Comparison of ENCODE assay signal across 14 cellular contexts in the genomic region with DNA sequence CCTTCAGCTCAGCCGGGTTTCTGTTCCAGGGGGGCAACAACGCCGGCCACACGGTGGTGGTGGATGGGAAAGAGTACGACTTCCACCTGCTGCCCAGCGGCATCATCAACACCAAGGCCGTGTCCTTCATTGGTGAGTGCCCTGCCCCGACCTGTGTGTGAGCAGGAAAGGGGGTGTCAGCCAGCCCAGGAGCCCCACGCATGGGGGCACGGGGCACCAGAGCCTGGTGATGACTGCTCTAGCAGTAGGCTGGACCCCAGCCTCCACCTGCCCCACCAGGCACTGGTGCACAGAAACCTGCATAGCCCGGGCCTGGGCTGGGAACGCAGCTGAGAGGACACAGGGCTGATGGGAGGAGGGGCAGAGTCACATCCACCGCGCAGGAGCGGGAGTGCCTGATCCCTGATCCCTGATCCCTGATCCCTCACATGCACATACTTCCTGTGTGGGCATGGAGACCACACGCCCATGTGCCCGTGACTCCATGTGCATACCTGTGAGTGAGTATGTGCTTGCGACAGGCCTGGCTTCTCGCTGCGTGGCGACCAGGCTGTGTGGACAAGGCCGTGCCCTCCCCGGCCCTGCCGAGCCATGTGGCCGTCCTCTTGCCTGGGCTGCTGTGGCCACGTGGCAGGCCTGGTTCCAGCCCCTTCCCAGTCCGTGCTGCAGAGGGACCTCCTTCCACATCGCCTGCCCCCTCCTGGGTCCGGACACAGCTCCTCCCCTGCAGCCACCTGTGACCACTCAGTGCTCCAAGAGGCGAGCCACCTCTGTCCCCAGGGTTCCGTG. TPM values are rescaled to one million over a fixed set of nuclear protein-coding genes. Genes with fewer than 3 reads are reported as not detected.
DNase-seq lines count a peak whose midpoint lies in the region; ATAC-seq and TF ChIP-seq lines count a peak whose summit lies in the region.
"Had no signal": no experiment of that assay in that cellular context is flagged by ENCODE, and none has a peak within 500 bp of the region (broad histone marks: within the 10 kb centered on the region; RNA-seq: fewer than 3 reads in every experiment).

No MANE protein-coding gene starts in this region.

- DNase-seq in NCI-H82 (lab: John Stamatoyannopoulos, UW) (peak; percentile 5), NCI-H82 treated with DMSO at 0.1 percent for 48 hours (lab: John Stamatoyannopoulos, UW; ENCODE audit: unreplicated experiment) (no peak), hepatocyte (ENCODE audit: low spot score) (no peak), gastrocnemius medialis (peak; percentile 78 to 92), Ammon's horn (ENCODE audit: low spot score) (no peak), NCI-H345 treated with DMSO at 0.1 percent for 48 hours (lab: John Stamatoyannopoulos, UW; ENCODE audit: unreplicated experiment) (no peak)
- DNase-seq: 8988T; activated CD4-positive, alpha-beta memory T cell treated with anti-CD3 and anti-CD28 coated beads for 36 hours; CD4-positive, alpha-beta memory T cell; EL had no signal

- in situ Hi-C loops in gastrocnemius medialis (cut with MboI; ENCODE audit: low sequenced_read_pairs in 4 of 4) = no loop called here

- peak; percentile 20 to 25 for ATAC-seq in gastrocnemius medialis
- ATAC-seq in HG03469 (IDR thresholded peaks at IDR 0.05; ENCODE audit: unreplicated experiment) = no peak
- no peak for ATAC-seq in GM18870 (IDR thresholded peaks at IDR 0.05; ENCODE audit: unreplicated experiment)
- ATAC-seq: activated T-helper 17 cell treated with anti-CD3 and anti-CD28 coated beads, Interleukin-2, amount 50 U/mL, for 72 hours had no signal

- WGBS in hepatocyte (ENCODE audit: low lambda C conversion rate, missing lambda C conversion rate) = 87% methylated on average over 31 of the region's 31 CpGs

- no peaks in the 10 kb centered on the region for H3K79me2 ChIP-seq in hepatocyte

- peak; percentile 40 to 57 for TF ChIP-seq POLR2A in gastrocnemius medialis (IDR thresholded peaks at IDR 0.05)

- H3K27me3 ChIP-seq in hepatocyte = no peaks in the 10 kb centered on the region
- H3K27me3 ChIP-seq in gastrocnemius medialis = no peaks in the 10 kb centered on the region
- H3K27me3 ChIP-seq: neutrophil had no signal

- intact Hi-C loops in gastrocnemius medialis (cut with DNase I; ENCODE audit: low total_unique reads) = no loop called here

- H4K20me1 ChIP-seq in hepatocyte (ENCODE audit: insufficient read depth, poor library complexity, severe bottlenecking) = no peaks in the 10 kb centered on the region

- H2AFZ ChIP-seq in hepatocyte = no peak overlapping the region

- H3K4me1 ChIP-seq in hepatocyte (ENCODE audit: insufficient read depth) (peaks cover 13% of the 10 kb centered on the region), gastrocnemius medialis (peaks cover 69 to 71% of the 10 kb centered on the region in 2 donors)

- H3K36me3 ChIP-seq in hepatocyte (replicated peaks; ENCODE audit: insufficient read depth, low read depth) (no peaks in the 10 kb centered on the region), gastrocnemius medialis (peaks cover 0 to 11% of the 10 kb centered on the region in 2 donors)
- H3K36me3 ChIP-seq: neutrophil had no signal

- no peak overlapping the region for H3K4me3 ChIP-seq in hepatocyte
- H3K4me3 ChIP-seq in gastrocnemius medialis = no peak overlapping the region

- no peaks in the 10 kb centered on the region for H3K9me3 ChIP-seq in hepatocyte (ENCODE audit: low read depth)
- no peaks in the 10 kb centered on the region for H3K9me3 ChIP-seq in gastrocnemius medialis
- H3K9me3 ChIP-seq: neutrophil had no signal

- TF ChIP-seq CTCF in hepatocyte (IDR thresholded peaks at IDR 0.05; ENCODE audit: poor library complexity) (no peak), gastrocnemius medialis (IDR thresholded peaks at IDR 0.05 in 4 of 5, conservative IDR thresholded peaks at IDR 0.05 in 1 of 5) (peak in 1 of 5 experiments; percentile 8)

- H3K4me2 ChIP-seq in hepatocyte = no peak overlapping the region

- no peaks in the 10 kb centered on the region for H3K9me2 ChIP-seq in hepatocyte (replicated peaks; ENCODE audit: insufficient read depth)

- H3K27ac ChIP-seq in hepatocyte (peak overlapping the region; percentile 67), gastrocnemius medialis (peak overlapping the region; percentile 91 to 96 (median 95))
- H3K27ac ChIP-seq: neutrophil had no signal

RNA-seq across cellular contexts. Expression of gene ADSS1, which starts 11.2 kb away (rescaled TPM):
- 3.1 and 3.8 TPM in 2 replicates for total RNA-seq in hepatocyte
- 5.1 and 7.6 TPM in 2 replicates for polyA plus RNA-seq in hepatocyte
- total RNA-seq in gastrocnemius medialis = 100 to 1,000 TPM; 165 to 577 (median 232) TPM

RNA-seq across cellular contexts. Expression of gene SIVA1, which starts 17.8 kb away (rescaled TPM):
- total RNA-seq in hepatocyte (163 and 218 TPM in 2 replicates), gastrocnemius medialis (100 to 1,000 TPM; 228 to 357 (median 264) TPM)
- 140 and 149 TPM in 2 replicates for polyA plus RNA-seq in hepatocyte

RNA-seq across cellular contexts. Expression of gene INF2, which starts 45.8 kb away (rescaled TPM):
- total RNA-seq in hepatocyte = 24.2 and 31.6 TPM in 2 replicates
- polyA plus RNA-seq in hepatocyte = 23.8 and 34.0 TPM in 2 replicates
- total RNA-seq in gastrocnemius medialis = 10 to 100 TPM; 11.6 to 34.6 (median 19.7) TPM

Comparison
In these comparisons a context has a peak if more than half of its experiments do, and no peak if none do; other contexts are left out.
1. DNase-seq: peak in NCI-H82 (single experiment) and gastrocnemius medialis (2 of 2); none in NCI-H82 treated with DMSO at 0.1 percent for 48 hours (single experiment), hepatocyte (single experiment), Ammon's horn (single experiment) and NCI-H345 treated with DMSO at 0.1 percent for 48 hours (single experiment).
2. ATAC-seq: peak in gastrocnemius medialis (2 of 2); none in HG03469 (single experiment) and GM18870 (single experiment).
3. RNA of gene ADSS1, which starts 11.2 kb away (total RNA-seq): 165 to 577 TPM in gastrocnemius medialis; 3.1 to 3.8 TPM in hepatocyte; every median in the first group is over 10 times any median in the second.